In genomic region chr3:87895983-87896382, GRCh38 we compare ENCODE assay signal across 22 cellular contexts.
"Had no signal": no experiment of that assay in that cellular context is flagged by ENCODE, and none has a peak within 500 bp of the region (broad histone marks: within the 10 kb centered on the region; RNA-seq: fewer than 3 reads in every experiment).

No MANE protein-coding gene starts in this region.

- H3K4me3 Mint-ChIP-seq: activated CD8-positive, alpha-beta T cell treated with anti-CD3 and anti-CD28 coated beads for 36 hours; activated naive CD8-positive, alpha-beta T cell; activated T-cell treated with anti-CD3 and anti-CD28 coated beads, Interleukin-2, amount 50 U/mL, for 4 hours; activated T-helper 17 cell treated with anti-CD3 and anti-CD28 coated beads, Interleukin-2, amount 50 U/mL, for 72 hours; effector memory CD8-positive, alpha-beta T cell had no signal

- H3K27me3 ChIP-seq: brain microvascular endothelial cell had no signal

- H3K27ac ChIP-seq: brain microvascular endothelial cell had no signal

- H3K27ac Mint-ChIP-seq: activated CD8-positive, alpha-beta T cell treated with anti-CD3 and anti-CD28 coated beads for 36 hours; activated naive CD8-positive, alpha-beta T cell; activated T-helper 17 cell treated with anti-CD3 and anti-CD28 coated beads, Interleukin-2, amount 50 U/mL, for 72 hours; effector memory CD8-positive, alpha-beta T cell had no signal

- H3K4me1 Mint-ChIP-seq: activated T-helper 17 cell treated with anti-CD3 and anti-CD28 coated beads, Interleukin-2, amount 50 U/mL, for 72 hours had no signal

- DNase-seq: activated CD4-positive, alpha-beta T cell treated with anti-CD3 and anti-CD28 coated beads for 48 hours; activated CD4-positive, alpha-beta T cell treated with anti-CD3 and anti-CD28 coated beads, Interleukin-2, amount 50 U/mL, for 1 hour; activated CD4-positive, alpha-beta T cell treated with anti-CD3 and anti-CD28 coated beads, Interleukin-2, amount 50 U/mL, for 48 hours; activated CD8-positive, alpha-beta memory T cell treated with anti-CD3 and anti-CD28 coated beads for 24 hours; activated CD8-positive, alpha-beta T cell treated with anti-CD3 and anti-CD28 coated beads for 36 hours; activated effector memory CD4-positive, alpha-beta T cell treated with Interleukin-2 at 50 U/mL for 16 hours; activated gamma-delta T cell treated with Interleukin-2 at 50 U/mL for 16 hours; activated naive CD4-positive, alpha-beta T cell treated with anti-CD3 and anti-CD28 coated beads, Interleukin-2, amount 50 U/mL, for 16 hours; activated naive CD4-positive, alpha-beta T cell treated with Interleukin-2 at 50 U/mL for 16 hours; activated T-cell treated with anti-CD3 and anti-CD28 coated beads, Interleukin-2, amount 50 U/mL, for 4 hours; amniotic stem cell; anterior cingulate cortex; brain microvascular endothelial cell; cortex of kidney; dermis blood vessel endothelial cell; effector CD4-positive, alpha-beta T cell; effector memory CD8-positive, alpha-beta T cell; foreskin fibroblast; head of caudate nucleus; T-helper 2 cell had no signal

- H3K9me3 Mint-ChIP-seq: activated CD8-positive, alpha-beta T cell treated with anti-CD3 and anti-CD28 coated beads for 36 hours; activated T-cell treated with anti-CD3 and anti-CD28 coated beads, Interleukin-2, amount 50 U/mL, for 4 hours; activated T-helper 17 cell treated with anti-CD3 and anti-CD28 coated beads, Interleukin-2, amount 50 U/mL, for 72 hours; effector memory CD8-positive, alpha-beta T cell had no signal

- H3K36me3 Mint-ChIP-seq: activated naive CD8-positive, alpha-beta T cell had no signal

- H3K36me3 ChIP-seq: brain microvascular endothelial cell had no signal
